ENCODE assay signal across 1 cellular context in the genomic region with DNA sequence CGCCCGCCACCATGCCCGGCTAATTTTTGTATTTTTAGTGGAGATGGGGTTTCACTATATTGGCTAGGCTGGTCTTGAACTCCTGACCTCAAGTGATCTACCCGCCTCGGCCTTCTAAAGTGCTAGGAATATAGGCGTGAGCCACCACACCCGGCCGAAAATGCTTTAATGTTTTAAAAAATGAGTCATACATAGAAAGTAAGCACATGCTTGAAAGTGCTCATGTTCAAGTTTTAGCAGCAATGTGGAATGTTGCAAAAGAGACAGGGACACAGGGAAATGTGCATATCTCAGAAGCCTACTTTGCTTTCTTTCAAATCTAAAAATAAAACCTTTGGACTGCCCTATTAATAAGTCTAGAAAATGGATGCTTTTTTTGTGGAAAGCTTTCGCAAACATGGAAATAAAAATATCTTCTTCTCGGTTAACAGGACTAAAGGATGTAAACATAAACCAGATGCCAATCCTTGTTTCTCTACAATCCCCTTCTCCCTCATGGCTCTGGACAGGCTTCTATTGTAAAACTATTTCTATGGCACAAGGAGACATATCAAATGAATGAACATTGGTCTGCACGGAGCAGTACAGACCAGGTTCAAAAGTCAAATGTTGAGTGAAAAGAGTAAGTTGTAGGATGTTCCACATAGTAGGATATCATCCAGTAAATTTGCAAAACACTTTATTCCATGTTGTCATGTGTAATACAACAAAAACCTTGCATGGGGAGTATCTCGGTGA.
TF ChIP-seq lines count a peak whose summit lies in the region.

No MANE protein-coding gene starts in this region.

TF ChIP-seq in HCT116, 20 proteins besides CTCF, POLR2A, EP300 and RAD21 (continued from another document):
- TF ChIP-seq, protein P1, sequence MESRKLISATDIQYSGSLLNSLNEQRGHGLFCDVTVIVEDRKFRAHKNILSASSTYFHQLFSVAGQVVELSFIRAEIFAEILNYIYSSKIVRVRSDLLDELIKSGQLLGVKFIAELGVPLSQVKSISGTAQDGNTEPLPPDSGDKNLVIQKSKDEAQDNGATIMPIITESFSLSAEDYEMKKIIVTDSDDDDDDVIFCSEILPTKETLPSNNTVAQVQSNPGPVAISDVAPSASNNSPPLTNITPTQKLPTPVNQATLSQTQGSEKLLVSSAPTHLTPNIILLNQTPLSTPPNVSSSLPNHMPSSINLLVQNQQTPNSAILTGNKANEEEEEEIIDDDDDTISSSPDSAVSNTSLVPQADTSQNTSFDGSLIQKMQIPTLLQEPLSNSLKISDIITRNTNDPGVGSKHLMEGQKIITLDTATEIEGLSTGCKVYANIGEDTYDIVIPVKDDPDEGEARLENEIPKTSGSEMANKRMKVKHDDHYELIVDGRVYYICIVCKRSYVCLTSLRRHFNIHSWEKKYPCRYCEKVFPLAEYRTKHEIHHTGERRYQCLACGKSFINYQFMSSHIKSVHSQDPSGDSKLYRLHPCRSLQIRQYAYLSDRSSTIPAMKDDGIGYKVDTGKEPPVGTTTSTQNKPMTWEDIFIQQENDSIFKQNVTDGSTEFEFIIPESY (IDR thresholded peaks at IDR 0.05; ENCODE audit: extremely low read depth, insufficient replicate concordance, low read length), result no peak
- TF ChIP-seq EZH2phosphoT487 (IDR thresholded peaks at IDR 0.05; ENCODE audit: borderline replicate concordance), result no peak
- no peak for TF ChIP-seq EGR1 (IDR thresholded peaks at IDR 0.05; ENCODE audit: low read depth)
